ENCODE assay signal across 26 cellular contexts in the genomic region with DNA sequence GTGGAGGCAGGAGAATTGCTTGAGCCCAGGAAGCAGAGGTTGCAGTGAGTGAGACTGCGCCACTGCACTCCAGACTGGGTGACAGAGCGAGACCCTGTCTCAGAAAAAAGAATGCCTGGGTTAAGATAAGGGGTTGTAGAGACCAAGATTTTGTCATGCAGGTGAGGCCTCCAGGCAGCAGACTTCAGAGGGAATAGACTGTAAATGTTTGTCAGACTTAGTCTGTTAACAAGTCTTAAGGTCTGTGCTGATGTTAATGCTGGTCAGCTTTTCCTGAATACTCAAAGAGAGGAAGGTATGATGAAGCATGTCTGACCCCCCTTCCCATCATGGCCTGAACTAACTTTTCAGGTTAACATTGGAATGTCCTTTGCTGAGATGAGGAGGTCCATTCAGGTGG.
DNase-seq lines count a peak whose midpoint lies in the region; ATAC-seq, FAIRE-seq and TF ChIP-seq lines count a peak whose summit lies in the region.
"Had no signal": no experiment of that assay in that cellular context is flagged by ENCODE, and none has a peak within 500 bp of the region (broad histone marks: within the 10 kb centered on the region; RNA-seq: fewer than 3 reads in every experiment).

No MANE protein-coding gene starts in this region.

- H3K4me3 Mint-ChIP-seq in Caco-2 (ENCODE audit: unreplicated experiment) = no peak overlapping the region
- no peak overlapping the region for H3K4me3 Mint-ChIP-seq in activated B cell treated with CpG ODN at 0.5 μM for 24 hours
- H3K4me3 Mint-ChIP-seq: HFFc6 had no signal

- BruUV-seq in Caco-2 (replicated peaks; lab: Mats Ljungman, UMichigan) = no TSS peak

- H3K79me2 ChIP-seq in mesendoderm (ENCODE audit: control insufficient read depth, insufficient read depth, low read length) = no peaks in the 10 kb centered on the region

- no peaks in the 10 kb centered on the region for H3K9me3 Mint-ChIP-seq in Caco-2 (ENCODE audit: unreplicated experiment)
- H3K9me3 Mint-ChIP-seq in activated B cell treated with CpG ODN at 0.5 μM for 24 hours = no peaks in the 10 kb centered on the region
- H3K9me3 Mint-ChIP-seq: HFFc6 had no signal

- DNase-seq in Caco-2 (no peak), HTR-8/SVneo (ENCODE audit: insufficient read length, low spot score) (no peak), activated B cell treated with CpG ODN at 0.5 μM for 24 hours (no peak), suprapubic skin (ENCODE audit: low spot score in 2 of 2) (no peak), mesendoderm (no peak)
- DNase-seq: DMS153, DND-41, GOT3, HFFc6, MG63, NCI-H1105 treated with DMSO at 0.1 percent for 48 hours, NCI-H146, NCI-H1930, NCI-H2107, NCI-H446, NCI-H524 treated with DMSO at 0.1 percent for 48 hours, NCI-H774, RPMI8226, SHP77, T-helper 1 cell had no signal

- no peak for TF ChIP-seq EP300 in suprapubic skin (IDR thresholded peaks at IDR 0.05)

- H3K4me1 Mint-ChIP-seq in Caco-2 (ENCODE audit: low read depth, unreplicated experiment) = peaks cover 33% of the 10 kb centered on the region
- peaks cover 55% of the 10 kb centered on the region for H3K4me1 Mint-ChIP-seq in activated B cell treated with CpG ODN at 0.5 μM for 24 hours

- H3K79me1 ChIP-seq in mesendoderm (ENCODE audit: low read length) = no peaks in the 10 kb centered on the region

- no peak overlapping the region for H2AK5ac ChIP-seq in mesendoderm (ENCODE audit: low read length)

- H3K23ac ChIP-seq in mesendoderm (ENCODE audit: low read length) = no peak overlapping the region

- TF ChIP-seq POLR2A in suprapubic skin (IDR thresholded peaks at IDR 0.05) = no peak

- 100% methylated on average over 2 of the region's 2 CpGs for WGBS in suprapubic skin
- no CpG with 5 or more reads among the region's 2 CpGs for WGBS in mesendoderm (ENCODE audit: extremely low coverage, insufficient coverage, low lambda C conversion rate)

- intact Hi-C loops in Caco-2 (cut with micrococcal nuclease; ENCODE audit: unreplicated experiment) = no loop called here
- intact Hi-C loops in activated B cell treated with CpG ODN at 0.5 μM for 24 hours (cut with micrococcal nuclease) = no loop called here

- no peak overlapping the region for H2BK15ac ChIP-seq in mesendoderm (replicated peaks; ENCODE audit: low read depth)

- no peak overlapping the region for H4K8ac ChIP-seq in mesendoderm (ENCODE audit: low read depth, low read length)

- H3K4me1 ChIP-seq in Caco-2 (peaks cover 59% of the 10 kb centered on the region), suprapubic skin (peaks cover 33% of the 10 kb centered on the region), mesendoderm (ENCODE audit: control insufficient read depth, low read depth, low read length) (peaks cover 5% of the 10 kb centered on the region)

- TF ChIP-seq CTCF in Caco-2 (IDR thresholded peaks at IDR 0.05; ENCODE audit: insufficient read depth in 1 of 2, low read depth in 1 of 2, low read length in 1 of 2, severe bottlenecking in 1 of 2, unreplicated experiment in 1 of 2) = no peak
- no peak for TF ChIP-seq CTCF in activated B cell treated with CpG ODN at 0.5 μM for 24 hours (IDR thresholded peaks at IDR 0.05)
- no peak for TF ChIP-seq CTCF in suprapubic skin (IDR thresholded peaks at IDR 0.05)

- H3K4ac ChIP-seq in mesendoderm (ENCODE audit: low read depth, low read length) = no peak overlapping the region

- no peaks in the 10 kb centered on the region for H3K36me3 ChIP-seq in Caco-2 (ENCODE audit: control insufficient read depth, insufficient read depth, low read length)
- H3K36me3 ChIP-seq in suprapubic skin = no peaks in the 10 kb centered on the region
- no peaks in the 10 kb centered on the region for H3K36me3 ChIP-seq in mesendoderm (ENCODE audit: control insufficient read depth, insufficient read depth, low read length)
- H3K36me3 ChIP-seq: HAP-1, MG63 had no signal

- H3K56ac ChIP-seq in mesendoderm (ENCODE audit: low read length) = no peak overlapping the region

- no peak overlapping the region for H2BK5ac ChIP-seq in mesendoderm (ENCODE audit: low read length)

- H3K9me3 ChIP-seq in Caco-2 (no peaks in the 10 kb centered on the region), suprapubic skin (no peaks in the 10 kb centered on the region)
- H3K9me3 ChIP-seq: HAP-1, MG63 had no signal

- H3K27me3 ChIP-seq in Caco-2 (replicated peaks; ENCODE audit: control insufficient read depth, insufficient read depth, low read length) (no peaks in the 10 kb centered on the region), suprapubic skin (no peaks in the 10 kb centered on the region), mesendoderm (ENCODE audit: insufficient read depth, low read length, poor library complexity) (peaks cover 3% of the 10 kb centered on the region)
- H3K27me3 ChIP-seq: MG63 had no signal

- ATAC-seq in activated B cell treated with CpG ODN at 0.5 μM for 24 hours (ENCODE audit: low read depth) (no peak), HG02852 (IDR thresholded peaks at IDR 0.05; ENCODE audit: unreplicated experiment) (no peak), GM21447 (IDR thresholded peaks at IDR 0.05; ENCODE audit: unreplicated experiment) (no peak)
- ATAC-seq: K562 had no signal

- no peak overlapping the region for H2BK120ac ChIP-seq in mesendoderm (ENCODE audit: low read depth, low read length)

- H3K27ac Mint-ChIP-seq in Caco-2 (ENCODE audit: unreplicated experiment) = peak overlapping the region; percentile 73
- H3K27ac Mint-ChIP-seq in activated B cell treated with CpG ODN at 0.5 μM for 24 hours = peak overlapping the region; percentile 85
- H3K27ac Mint-ChIP-seq: HFFc6 had no signal

- CTCF ChIA-PET in Caco-2 (lab: Charles Lee) = interaction anchor here (1.3 kb wide), 1 partner anchor 73 kb away, joined by 3 read pairs; no protein-coding TSS in a partner anchor
- CTCF ChIA-PET in activated B cell treated with CpG ODN at 0.5 μM for 24 hours (lab: Charles Lee) = no interaction called here

- H3K4me3 ChIP-seq in Caco-2 (ENCODE audit: low read depth, low read length) (no peak overlapping the region), suprapubic skin (no peak overlapping the region), mesendoderm (ENCODE audit: low read length) (no peak overlapping the region)
- H3K4me3 ChIP-seq: HAP-1, K562, MG63 had no signal

- H3K18ac ChIP-seq in mesendoderm (ENCODE audit: low read length) = no peak overlapping the region

- FAIRE-seq in HTR-8/SVneo (lab: Jason Lieb, UNC) = peak; percentile 51
- FAIRE-seq: G401.6, K562 had no signal

- no peak overlapping the region for H4K5ac ChIP-seq in mesendoderm (ENCODE audit: low read length)

- H3K36me3 Mint-ChIP-seq in Caco-2 (ENCODE audit: insufficient read depth, unreplicated experiment) (peaks cover 3% of the 10 kb centered on the region), activated B cell treated with CpG ODN at 0.5 μM for 24 hours (ENCODE audit: low read depth) (no peaks in the 10 kb centered on the region)

- peak overlapping the region; percentile 27 for H3K27ac ChIP-seq in suprapubic skin
- H3K27ac ChIP-seq in mesendoderm (ENCODE audit: low read depth, low read length) = no peak overlapping the region
- H3K27ac ChIP-seq: HL-60 had no signal

- H3K27me3 Mint-ChIP-seq in Caco-2 (ENCODE audit: insufficient read depth, unreplicated experiment) (no peaks in the 10 kb centered on the region), activated B cell treated with CpG ODN at 0.5 μM for 24 hours (no peaks in the 10 kb centered on the region)

- H3K4me2 ChIP-seq in mesendoderm (ENCODE audit: low read length) = no peak overlapping the region

- no peak overlapping the region for H3K9ac ChIP-seq in mesendoderm (ENCODE audit: low read length)

- POLR2A ChIA-PET in Caco-2 (lab: Charles Lee) (interaction anchor here (0.6 kb wide), 1 partner anchor 88 kb away, joined by 6 read pairs; no protein-coding TSS in a partner anchor), activated B cell treated with CpG ODN at 0.5 μM for 24 hours (lab: Charles Lee) (interaction anchor here (0.9 to 2.7 kb wide), 5 partner anchors 10 to 82 kb away, joined by 3 to 19 read pairs (median 7); no protein-coding TSS in a partner anchor)
